17 cellular contexts compared by ENCODE assay signal in the genomic region with DNA sequence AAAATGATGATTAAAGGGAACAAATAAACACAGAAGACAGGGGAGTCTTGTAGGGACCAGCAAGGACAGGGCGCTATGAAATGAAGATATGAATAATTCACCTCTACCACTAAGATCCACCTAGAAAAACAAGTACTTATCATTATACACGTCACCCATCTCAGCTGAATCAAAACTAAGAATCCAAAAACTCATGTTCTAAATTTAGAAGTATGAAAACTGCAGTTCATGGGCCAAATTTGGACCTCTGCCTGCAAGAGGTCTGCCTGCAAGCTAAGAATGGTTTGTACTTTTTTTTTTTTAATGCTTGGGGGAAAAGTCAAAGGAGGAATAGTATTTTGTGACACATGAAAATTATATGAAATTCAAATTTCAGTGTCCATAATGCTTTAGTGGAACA. TPM values are rescaled to one million over a fixed set of nuclear protein-coding genes. Genes with fewer than 3 reads are reported as not detected.
DNase-seq lines count a peak whose midpoint lies in the region; ATAC-seq, FAIRE-seq and TF ChIP-seq lines count a peak whose summit lies in the region.
"Had no signal": no experiment of that assay in that cellular context is flagged by ENCODE, and none has a peak within 500 bp of the region (broad histone marks: within the 10 kb centered on the region; RNA-seq: fewer than 3 reads in every experiment).

No MANE protein-coding gene starts in this region.

- no peaks in the 10 kb centered on the region for H3K9me3 ChIP-seq in osteoblast (ENCODE audit: low read depth, low read length)
- H3K9me3 ChIP-seq: MG63 had no signal

- H3K36me3 ChIP-seq in osteoblast (ENCODE audit: insufficient read depth, low read length): no peaks in the 10 kb centered on the region
- H3K36me3 ChIP-seq: MG63 had no signal

- H3K27me3 ChIP-seq in osteoblast (ENCODE audit: insufficient read depth, low read length): no peaks in the 10 kb centered on the region
- H3K27me3 ChIP-seq: MG63 had no signal

- H2AFZ ChIP-seq in osteoblast (ENCODE audit: low read length): no peak overlapping the region

- FAIRE-seq in RCC 7860 (lab: Jason Lieb, UNC): no peak
- FAIRE-seq: small intestine had no signal

- no peak for ATAC-seq in stimulated activated naive CD8-positive, alpha-beta T cell treated with anti-CD3 and anti-CD28 coated beads, Interleukin-15, amount 100 ng/mL, for 72 hours
- ATAC-seq: effector memory CD8-positive, alpha-beta T cell had no signal

- H3K27ac Mint-ChIP-seq in stimulated activated naive CD8-positive, alpha-beta T cell treated with anti-CD3 and anti-CD28 coated beads, Interleukin-15, Interleukin-2, amounts not matched to agents 100 ng/mL and 50 ng/mL, for 24 hours: peak overlapping the region; percentile 49
- no peak overlapping the region for H3K27ac Mint-ChIP-seq in stimulated activated naive CD8-positive, alpha-beta T cell treated with anti-CD3 and anti-CD28 coated beads, Interleukin-15, amount 100 ng/mL, for 72 hours
- H3K27ac Mint-ChIP-seq: activated naive CD8-positive, alpha-beta T cell treated with anti-CD3 and anti-CD28 coated beads for 36 hours; nephron progenitor cell had no signal

- H3K27ac ChIP-seq in osteoblast (ENCODE audit: low read depth, low read length): peak overlapping the region; percentile 92

- peaks cover 28% of the 10 kb centered on the region for H3K4me1 ChIP-seq in osteoblast (ENCODE audit: insufficient read depth, low read length)

- no peak for TF ChIP-seq CTCF in osteoblast (IDR thresholded peaks at IDR 0.05; ENCODE audit: extremely low read depth, low read depth, low read length)

- H3K79me2 ChIP-seq in osteoblast (ENCODE audit: insufficient read depth, low read length): peaks cover 43% of the 10 kb centered on the region

- peak overlapping the region; percentile 26 for H3K4me2 ChIP-seq in osteoblast (ENCODE audit: insufficient read depth, low read length)

- no peaks in the 10 kb centered on the region for H3K27me3 Mint-ChIP-seq in stimulated activated naive CD8-positive, alpha-beta T cell treated with anti-CD3 and anti-CD28 coated beads, Interleukin-15, Interleukin-2, amounts not matched to agents 100 ng/mL and 50 ng/mL, for 24 hours
- H3K27me3 Mint-ChIP-seq in stimulated activated naive CD8-positive, alpha-beta T cell treated with anti-CD3 and anti-CD28 coated beads, Interleukin-15, amount 100 ng/mL, for 72 hours: no peaks in the 10 kb centered on the region
- H3K27me3 Mint-ChIP-seq: activated naive CD8-positive, alpha-beta T cell treated with anti-CD3 and anti-CD28 coated beads for 36 hours; effector memory CD8-positive, alpha-beta T cell had no signal

- in situ Hi-C loops in ACHN (cut with HindIII; ENCODE audit: low pct_ligation_motif_present, low pct_unique_long_range_greater_than_20kb, low sequenced_read_pairs): no loop called here

- no peak overlapping the region for H3K4me3 Mint-ChIP-seq in stimulated activated naive CD8-positive, alpha-beta T cell treated with anti-CD3 and anti-CD28 coated beads, Interleukin-15, Interleukin-2, amounts not matched to agents 100 ng/mL and 50 ng/mL, for 24 hours
- H3K4me3 Mint-ChIP-seq in stimulated activated naive CD8-positive, alpha-beta T cell treated with anti-CD3 and anti-CD28 coated beads, Interleukin-15, amount 100 ng/mL, for 72 hours: no peak overlapping the region
- H3K4me3 Mint-ChIP-seq: activated naive CD8-positive, alpha-beta T cell treated with anti-CD3 and anti-CD28 coated beads for 36 hours; effector memory CD8-positive, alpha-beta T cell; H9; nephron progenitor cell had no signal

- no peaks in the 10 kb centered on the region for H3K36me3 Mint-ChIP-seq in stimulated activated naive CD8-positive, alpha-beta T cell treated with anti-CD3 and anti-CD28 coated beads, Interleukin-15, Interleukin-2, amounts not matched to agents 100 ng/mL and 50 ng/mL, for 24 hours (ENCODE audit: low read depth)
- H3K36me3 Mint-ChIP-seq: activated naive CD8-positive, alpha-beta T cell treated with anti-CD3 and anti-CD28 coated beads for 36 hours had no signal

- no peak overlapping the region for H3K4me3 ChIP-seq in osteoblast (ENCODE audit: insufficient read depth, low read length)
- H3K4me3 ChIP-seq: MG63 had no signal

- no peak for DNase-seq in stimulated activated naive CD8-positive, alpha-beta T cell treated with anti-CD3 and anti-CD28 coated beads, Interleukin-15, amount 100 ng/mL, for 72 hours
- DNase-seq in fibroblast of gingiva (ENCODE audit: low read depth) (peak; percentile 17), osteoblast (ENCODE audit: insufficient read length, low spot score, missing footprints) (peak; percentile 89), ACHN (no peak), RCC 7860 (ENCODE audit: low spot score) (no peak), NCI-H345 (lab: John Stamatoyannopoulos, UW) (no peak), NCI-H1436 treated with DMSO at 0.1 percent for 48 hours (lab: John Stamatoyannopoulos, UW) (no peak)
- DNase-seq: activated naive CD8-positive, alpha-beta T cell treated with anti-CD3 and anti-CD28 coated beads for 36 hours; effector memory CD8-positive, alpha-beta T cell; H9; MG63; nephron progenitor cell; small intestine had no signal

- peaks cover 6% of the 10 kb centered on the region for H3K4me1 Mint-ChIP-seq in stimulated activated naive CD8-positive, alpha-beta T cell treated with anti-CD3 and anti-CD28 coated beads, Interleukin-15, Interleukin-2, amounts not matched to agents 100 ng/mL and 50 ng/mL, for 24 hours (ENCODE audit: low read depth)
- H3K4me1 Mint-ChIP-seq in stimulated activated naive CD8-positive, alpha-beta T cell treated with anti-CD3 and anti-CD28 coated beads, Interleukin-15, amount 100 ng/mL, for 72 hours: peaks cover 18% of the 10 kb centered on the region

- H4K20me1 ChIP-seq in osteoblast (ENCODE audit: insufficient read depth, low read length): no peaks in the 10 kb centered on the region

- H3K9me3 Mint-ChIP-seq in stimulated activated naive CD8-positive, alpha-beta T cell treated with anti-CD3 and anti-CD28 coated beads, Interleukin-15, Interleukin-2, amounts not matched to agents 100 ng/mL and 50 ng/mL, for 24 hours: no peaks in the 10 kb centered on the region
- no peaks in the 10 kb centered on the region for H3K9me3 Mint-ChIP-seq in stimulated activated naive CD8-positive, alpha-beta T cell treated with anti-CD3 and anti-CD28 coated beads, Interleukin-15, amount 100 ng/mL, for 72 hours
- H3K9me3 Mint-ChIP-seq: activated naive CD8-positive, alpha-beta T cell treated with anti-CD3 and anti-CD28 coated beads for 36 hours; effector memory CD8-positive, alpha-beta T cell; nephron progenitor cell had no signal

RNA-seq across cellular contexts. Expression of a gene that starts 11.9 kb away (rescaled TPM):
- 25.6 and 34.4 TPM in 2 replicates for total RNA-seq in osteoblast

RNA-seq across cellular contexts. Expression of a gene that starts 39.1 kb away (rescaled TPM):
- not detected in 2 replicates for total RNA-seq in osteoblast
- total RNA-seq: A673, SK-MEL-5, subcutaneous adipose tissue had no signal

Comparison
In these comparisons a context has a peak if more than half of its experiments do, and no peak if none do; other contexts are left out.
1. DNase-seq: peak in fibroblast of gingiva (single experiment) and osteoblast (single experiment); none in stimulated activated naive CD8-positive, alpha-beta T cell treated with anti-CD3 and anti-CD28 coated beads, Interleukin-15, amount 100 ng/mL, for 72 hours (0 of 2), ACHN (single experiment), RCC 7860 (single experiment), NCI-H345 (single experiment) and NCI-H1436 treated with DMSO at 0.1 percent for 48 hours (single experiment).